ENCODE assay signal across 20 cellular contexts in the genomic region with DNA sequence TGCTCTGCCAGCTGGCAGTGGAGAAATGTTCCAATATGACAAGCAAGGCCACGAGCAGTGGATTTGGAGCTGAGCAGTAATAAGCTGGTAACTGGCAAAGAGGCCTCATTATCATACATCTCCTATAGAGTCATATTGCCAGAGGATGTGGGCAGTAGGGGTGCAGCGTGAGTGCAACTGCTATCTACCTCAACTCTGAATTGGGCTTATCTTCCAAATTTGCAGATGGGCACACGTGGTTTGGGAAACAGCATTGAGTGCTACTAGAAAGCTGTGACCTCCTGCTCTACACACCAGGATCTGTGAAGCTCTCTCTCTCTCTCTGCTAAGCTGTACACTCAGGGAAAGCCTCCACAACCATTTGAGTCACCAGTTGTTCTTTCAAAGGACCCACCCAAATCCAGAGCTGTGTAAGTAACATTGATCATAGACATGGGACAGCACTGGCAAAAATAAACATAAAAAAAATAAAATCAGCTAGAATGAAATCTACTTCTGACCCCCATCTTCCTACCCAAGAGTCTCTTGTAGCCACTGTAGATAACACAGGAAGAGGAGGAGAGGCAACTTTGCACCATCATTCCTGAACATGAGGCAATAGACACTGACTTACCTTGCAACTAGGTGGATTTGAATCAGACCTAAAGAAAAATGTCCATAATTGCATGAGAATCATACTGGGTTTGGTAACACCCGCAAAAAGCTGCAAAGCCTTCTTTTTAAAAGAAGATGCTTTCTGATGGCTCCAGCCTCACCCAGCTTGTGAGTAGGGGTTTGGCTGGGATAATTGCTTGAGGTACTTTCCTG.
A peak's percentile ranks its signal among the peaks of the same experiment; 100 is the strongest.
DNase-seq lines count a peak whose midpoint lies in the region; ATAC-seq and TF ChIP-seq lines count a peak whose summit lies in the region.
"Had no signal": no experiment of that assay in that cellular context is flagged by ENCODE, and none has a peak within 500 bp of the region (broad histone marks: within the 10 kb centered on the region; RNA-seq: fewer than 3 reads in every experiment).

No MANE protein-coding gene starts in this region.

- no peaks in the 10 kb centered on the region for H3K9me3 Mint-ChIP-seq in T-cell
- no peaks in the 10 kb centered on the region for H3K9me3 Mint-ChIP-seq in chondrocyte (ENCODE audit: low read depth)
- H3K9me3 Mint-ChIP-seq in natural killer cell: no peaks in the 10 kb centered on the region
- H3K9me3 Mint-ChIP-seq: activated naive CD4-positive, alpha-beta T cell treated with anti-CD3 and anti-CD28 coated beads, Interleukin-2, amount 50 U/mL, for 24 hours; neural progenitor cell had no signal

- H3K9me3 ChIP-seq in thyroid gland: no peaks in the 10 kb centered on the region
- H3K9me3 ChIP-seq: HAP-1, right lobe of liver, upper lobe of left lung had no signal

- H3K4me1 Mint-ChIP-seq in T-cell (peaks cover 0 to 13% (median 5%) of the 10 kb centered on the region in 3 donors), chondrocyte (ENCODE audit: low read depth) (peaks cover 76% of the 10 kb centered on the region), natural killer cell (peaks cover 48% of the 10 kb centered on the region in 2 donors)
- H3K4me1 Mint-ChIP-seq: activated naive CD4-positive, alpha-beta T cell treated with anti-CD3 and anti-CD28 coated beads, Interleukin-2, amount 50 U/mL, for 24 hours; neural progenitor cell had no signal

- H3K36me3 Mint-ChIP-seq in T-cell (no peaks in the 10 kb centered on the region), chondrocyte (ENCODE audit: low read depth) (no peaks in the 10 kb centered on the region), natural killer cell (no peaks in the 10 kb centered on the region)
- H3K36me3 Mint-ChIP-seq: activated naive CD4-positive, alpha-beta T cell treated with anti-CD3 and anti-CD28 coated beads, Interleukin-2, amount 50 U/mL, for 24 hours; neural progenitor cell had no signal

- no peak overlapping the region for H3K27ac Mint-ChIP-seq in T-cell
- H3K27ac Mint-ChIP-seq in chondrocyte (ENCODE audit: unreplicated experiment): peak overlapping the region; percentile 89
- H3K27ac Mint-ChIP-seq in natural killer cell: no peak overlapping the region
- H3K27ac Mint-ChIP-seq: activated naive CD4-positive, alpha-beta T cell treated with anti-CD3 and anti-CD28 coated beads, Interleukin-2, amount 50 U/mL, for 24 hours; neural progenitor cell had no signal

- no peak for TF ChIP-seq CTCF in AG10803 (conservative IDR thresholded peaks at IDR 0.05; ENCODE audit: low read length)
- no peak for TF ChIP-seq CTCF in chondrocyte (IDR thresholded peaks at IDR 0.05)
- TF ChIP-seq CTCF in natural killer cell (IDR thresholded peaks at IDR 0.05): no peak
- no peak for TF ChIP-seq CTCF in thyroid gland (IDR thresholded peaks at IDR 0.05)
- no peak for TF ChIP-seq CTCF in GM10248 (IDR thresholded peaks at IDR 0.05; ENCODE audit: control extremely low read depth, extremely low read depth, low read depth, missing control alignments)

- H3K27me3 ChIP-seq in thyroid gland: no peaks in the 10 kb centered on the region
- H3K27me3 ChIP-seq: cardiac muscle cell, neural progenitor cell, right lobe of liver, upper lobe of left lung had no signal

- H3K27ac ChIP-seq in thyroid gland (no peak overlapping the region), caudate nucleus (ENCODE audit: low read depth, low read length) (no peak overlapping the region)
- H3K27ac ChIP-seq: cardiac muscle cell, neural progenitor cell, right lobe of liver, upper lobe of left lung had no signal

- TF ChIP-seq POLR2A in thyroid gland (IDR thresholded peaks at IDR 0.05): no peak

- no peaks in the 10 kb centered on the region for H3K4me1 ChIP-seq in thyroid gland
- H3K4me1 ChIP-seq: HAP-1, neural progenitor cell, right lobe of liver, upper lobe of left lung had no signal

- CTCF ChIA-PET in T-cell (lab: Charles Lee): no interaction called here
- CTCF ChIA-PET in GM10248 (lab: Yijun Ruan, JAX): interaction anchor here (1.3 to 1.8 kb wide), 3 partner anchors 10 to 82 kb away, joined by 3 to 5 read pairs (median 3); partner anchors contain the start of gene THBS1

- peaks cover 4 to 22% of the 10 kb centered on the region in 2 donors for H3K27me3 Mint-ChIP-seq in T-cell
- no peaks in the 10 kb centered on the region for H3K27me3 Mint-ChIP-seq in chondrocyte (ENCODE audit: low read depth)
- peaks cover 49 to 79% of the 10 kb centered on the region in 2 donors for H3K27me3 Mint-ChIP-seq in natural killer cell (ENCODE audit: low read depth in 2 of 2)

- intact Hi-C loops in natural killer cell (cut with micrococcal nuclease) (no loop called here), thyroid gland (cut with DNase I) (no loop called here)

- POLR2A ChIA-PET in T-cell (lab: Charles Lee): no interaction called here
- POLR2A ChIA-PET in GM10248 (lab: Yijun Ruan, JAX): no interaction called here

- 52 to 70% methylated on average over 4 of the region's 4 CpGs for WGBS in thyroid gland, 2 donors

- H3K4me3 ChIP-seq in AG10803 (ENCODE audit: low read length) (no peak overlapping the region), thyroid gland (replicated peaks in 1 of 3) (no peak overlapping the region)
- H3K4me3 ChIP-seq: cardiac muscle cell, HAP-1, lung, neural progenitor cell, right lobe of liver, upper lobe of left lung had no signal

- DNase-seq in AG10803 (ENCODE audit: low read depth) (peak; percentile 30), T-cell (peak in 3 of 34 experiments; percentile 2 to 4 (median 4)), chondrocyte (ENCODE audit: low spot score) (no peak), natural killer cell (no peak), thyroid gland (no peak), GM10248 (ENCODE audit: extremely low spot score) (no peak), caudate nucleus (lab: John Stamatoyannopoulos, UW) (no peak), NCI-H2227 (lab: John Stamatoyannopoulos, UW; ENCODE audit: unreplicated experiment) (no peak)
- DNase-seq: Calu3, GDM1, NCI-H2029 treated with DMSO at 0.1 percent for 48 hours, NCI-H526, right lobe of liver, SW 1271 had no signal

- no peak overlapping the region for H3K4me3 Mint-ChIP-seq in T-cell
- no peak overlapping the region for H3K4me3 Mint-ChIP-seq in chondrocyte (ENCODE audit: unreplicated experiment)
- H3K4me3 Mint-ChIP-seq in natural killer cell: peak overlapping the region; percentile 51
- H3K4me3 Mint-ChIP-seq: activated naive CD4-positive, alpha-beta T cell treated with anti-CD3 and anti-CD28 coated beads, Interleukin-2, amount 50 U/mL, for 24 hours; neural progenitor cell had no signal

- ATAC-seq in T-cell (replicated peaks in 1 of 4) (peak in 3 of 4 experiments; percentile 27 to 52 (median 27)), natural killer cell (peak; percentile 59 to 65 (median 65))
- ATAC-seq: right lobe of liver had no signal

- H3K36me3 ChIP-seq in thyroid gland: no peaks in the 10 kb centered on the region
- H3K36me3 ChIP-seq: cardiac muscle cell, HAP-1, neural progenitor cell, right lobe of liver, upper lobe of left lung had no signal
